ENCODE assay signal across 8 cellular contexts in the genomic region with DNA sequence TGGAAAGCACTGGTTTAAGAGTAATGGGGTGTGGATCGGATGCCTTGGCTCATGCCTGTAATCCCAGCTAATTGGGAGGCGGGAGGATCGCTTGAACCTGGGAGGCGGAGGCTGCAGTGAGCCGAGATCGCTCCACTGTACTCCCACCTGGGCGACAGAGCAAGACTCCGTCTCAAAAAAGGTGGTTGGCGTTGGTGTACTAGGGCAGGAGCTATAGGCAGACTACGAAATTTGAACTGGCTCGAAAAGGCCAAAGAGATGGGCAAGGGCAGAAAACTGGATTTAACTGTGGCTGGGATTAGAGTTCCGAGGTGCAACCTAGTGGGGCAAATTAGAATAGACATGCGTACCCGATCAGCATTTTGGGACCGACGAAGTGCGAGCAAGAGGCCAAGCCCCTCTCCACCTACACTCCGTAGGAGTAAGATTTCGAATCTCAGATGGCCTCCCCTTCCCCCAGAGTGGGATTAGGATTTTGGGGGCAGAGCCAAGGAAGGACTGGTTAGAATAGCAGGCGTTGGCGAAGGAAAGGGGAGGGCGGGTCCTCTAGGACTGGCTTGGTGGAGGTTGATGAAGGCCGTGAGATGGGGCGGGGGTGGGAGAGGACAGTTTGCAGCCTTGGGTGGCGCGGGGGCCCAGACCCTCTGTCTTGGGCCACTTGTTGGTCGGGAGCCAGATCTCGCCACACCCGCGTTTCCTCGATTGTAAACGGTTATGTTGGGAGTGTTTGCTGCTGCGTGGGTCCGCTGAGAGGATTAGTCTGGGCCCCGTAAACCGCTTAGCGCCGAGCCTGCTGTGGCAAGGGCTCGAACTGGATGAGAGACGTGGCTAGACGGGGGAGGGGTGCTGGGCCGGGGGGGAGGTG. TPM values are rescaled to one million over a fixed set of nuclear protein-coding genes. Genes with fewer than 3 reads are reported as not detected.
DNase-seq lines count a peak whose midpoint lies in the region; ATAC-seq and TF ChIP-seq lines count a peak whose summit lies in the region.

No MANE protein-coding gene starts in this region.

- DNase-seq in AG20443 (ENCODE audit: low spot score): peak; percentile 58
- peak; percentile 55 for DNase-seq in activated T-cell treated with anti-CD3 and anti-CD28 coated beads for 4 hours
- peak; percentile 69 for DNase-seq in Right ventricle myocardium superior
- peak; percentile 37 for DNase-seq in prostate gland (ENCODE audit: low spot score)

- no peak for TF ChIP-seq POLR2A in prostate gland (IDR thresholded peaks at IDR 0.05)

- H3K4me1 ChIP-seq in prostate gland (replicated peaks): peaks cover 5% of the 10 kb centered on the region

- intact Hi-C loops in Right ventricle myocardium superior (cut with DNase I) (no loop called here), prostate gland (cut with DNase I) (no loop called here)

- H3K36me3 ChIP-seq in prostate gland: peaks cover 3 to 14% of the 10 kb centered on the region in 2 donors

- no peaks in the 10 kb centered on the region for H3K27me3 ChIP-seq in prostate gland (replicated peaks; ENCODE audit: insufficient read depth)

- TF ChIP-seq CTCF in prostate gland (IDR thresholded peaks at IDR 0.05): no peak

- H3K27ac ChIP-seq in prostate gland: peak overlapping the region; percentile 97 to 98

- no peaks in the 10 kb centered on the region for H3K9me3 ChIP-seq in prostate gland

- peak overlapping the region; percentile 58 to 65 for H3K4me3 ChIP-seq in prostate gland

- ATAC-seq in GM21447 (IDR thresholded peaks at IDR 0.05; ENCODE audit: unreplicated experiment) (peak; percentile 4), Right ventricle myocardium superior (ENCODE audit: poor library complexity) (no peak), GM21825 (IDR thresholded peaks at IDR 0.05; ENCODE audit: unreplicated experiment) (no peak), GM21529 (IDR thresholded peaks at IDR 0.05; ENCODE audit: unreplicated experiment) (no peak), GM19397 (IDR thresholded peaks at IDR 0.05; ENCODE audit: unreplicated experiment) (no peak)

- WGBS in prostate gland: 30% methylated on average over 42 of the region's 42 CpGs

RNA-seq across cellular contexts. Expression of a gene that starts 2.0 kb away (rescaled TPM):
- total RNA-seq in Right ventricle myocardium superior: 10.4 TPM
- 10 to 100 TPM; 11.4 to 30.2 TPM for total RNA-seq in prostate gland

RNA-seq across cellular contexts. Expression of a gene that starts 16.4 kb away (rescaled TPM):
- total RNA-seq in Right ventricle myocardium superior (16.3 TPM), prostate gland (10 to 100 TPM; 27.9 to 48.7 TPM)

RNA-seq across cellular contexts. Expression of a gene that starts 37.0 kb away (rescaled TPM):
- total RNA-seq in Right ventricle myocardium superior (3.4 TPM), prostate gland (1 to 10 TPM; 1.6 to 4.6 TPM)

RNA-seq across cellular contexts. Expression of a gene that starts 41.7 kb away (rescaled TPM):
- total RNA-seq in Right ventricle myocardium superior (3.8 TPM), prostate gland (10 to 100 TPM; 11.1 to 12.8 TPM)

RNA-seq across cellular contexts. Expression of a gene that starts 59.3 kb away (rescaled TPM):
- 0.78 TPM for total RNA-seq in Right ventricle myocardium superior
- total RNA-seq in prostate gland: 1 to 10 TPM in 1 of 2 donors, not detected in 1; 1.9 TPM
